ENCODE assay signal across 29 cellular contexts in genomic region chr1:4129693-4130092, GRCh38.
"Had no signal": no experiment of that assay in that cellular context is flagged by ENCODE, and none has a peak within 500 bp of the region (broad histone marks: within the 10 kb centered on the region; RNA-seq: fewer than 3 reads in every experiment).

No MANE protein-coding gene starts in this region.

- DNase-seq: activated CD4-positive, alpha-beta T cell treated with anti-CD3 and anti-CD28 coated beads for 36 hours; activated CD4-positive, alpha-beta T cell treated with anti-CD3 and anti-CD28 coated beads, Interleukin-2, amount 50 U/mL, for 1 hour; activated CD4-positive, alpha-beta T cell treated with anti-CD3 and anti-CD28 coated beads, Interleukin-2, amount 50 U/mL, for 48 hours; activated CD4-positive, CD25-positive, alpha-beta regulatory T cell; activated CD4-positive, CD25-positive, alpha-beta regulatory T cell treated with anti-CD3 and anti-CD28 coated beads, Interleukin-2, amount 50 U/mL, for 72 hours; activated CD8-positive, alpha-beta memory T cell treated with anti-CD3 and anti-CD28 coated beads for 24 hours; activated CD8-positive, alpha-beta T cell treated with anti-CD3 and anti-CD28 coated beads for 36 hours; activated effector memory CD4-positive, alpha-beta T cell treated with Interleukin-2 at 50 U/mL for 16 hours; activated gamma-delta T cell treated with Interleukin-2 at 50 U/mL for 16 hours; activated naive CD4-positive, alpha-beta T cell treated with anti-CD3 and anti-CD28 coated beads, Interleukin-2, amount 50 U/mL, for 16 hours; activated naive CD4-positive, alpha-beta T cell treated with Interleukin-2 at 50 U/mL for 16 hours; activated T-cell treated with anti-CD3 and anti-CD28 coated beads, Interleukin-2, amount 50 U/mL, for 4 hours; amniotic stem cell; anterior cingulate cortex; brain microvascular endothelial cell; cortex of kidney; dermis blood vessel endothelial cell; effector CD4-positive, alpha-beta T cell; effector memory CD8-positive, alpha-beta T cell; erythroblast; esophagus squamous epithelium; foreskin melanocyte; T-helper 2 cell had no signal

- H3K27ac ChIP-seq: brain microvascular endothelial cell, esophagus squamous epithelium, gastroesophageal sphincter had no signal

- H3K4me1 ChIP-seq: esophagus squamous epithelium, gastroesophageal sphincter had no signal

- H3K27me3 ChIP-seq: brain microvascular endothelial cell had no signal

- FAIRE-seq: astrocyte, colon had no signal

- H3K36me3 Mint-ChIP-seq: activated naive CD8-positive, alpha-beta T cell had no signal

- H3K4me3 ChIP-seq: esophagus squamous epithelium, gastroesophageal sphincter had no signal

- H3K4me3 Mint-ChIP-seq: activated CD4-positive, alpha-beta T cell treated with anti-CD3 and anti-CD28 coated beads for 36 hours; activated CD8-positive, alpha-beta T cell treated with anti-CD3 and anti-CD28 coated beads for 36 hours; activated naive CD8-positive, alpha-beta T cell; activated T-cell treated with anti-CD3 and anti-CD28 coated beads, Interleukin-2, amount 50 U/mL, for 4 hours; activated T-helper 17 cell treated with anti-CD3 and anti-CD28 coated beads, Interleukin-2, amount 50 U/mL, for 72 hours; central memory CD8-positive, alpha-beta T cell; effector memory CD8-positive, alpha-beta T cell had no signal

- ATAC-seq: activated CD4-positive, alpha-beta T cell treated with anti-CD3 and anti-CD28 coated beads for 36 hours; activated CD8-positive, alpha-beta T cell treated with anti-CD3 and anti-CD28 coated beads for 36 hours; activated T-cell treated with anti-CD3 and anti-CD28 coated beads, Interleukin-2, amount 50 U/mL, for 4 hours; activated T-helper 17 cell treated with anti-CD3 and anti-CD28 coated beads, Interleukin-2, amount 50 U/mL, for 72 hours; effector memory CD8-positive, alpha-beta T cell; gastroesophageal sphincter had no signal

- H3K36me3 ChIP-seq: brain microvascular endothelial cell, esophagus squamous epithelium, gastroesophageal sphincter had no signal

- H3K27me3 Mint-ChIP-seq: activated T-helper 17 cell treated with anti-CD3 and anti-CD28 coated beads, Interleukin-2, amount 50 U/mL, for 72 hours had no signal

- H3K9me3 Mint-ChIP-seq: activated CD8-positive, alpha-beta T cell treated with anti-CD3 and anti-CD28 coated beads for 36 hours; activated T-cell treated with anti-CD3 and anti-CD28 coated beads, Interleukin-2, amount 50 U/mL, for 4 hours; activated T-helper 17 cell treated with anti-CD3 and anti-CD28 coated beads, Interleukin-2, amount 50 U/mL, for 72 hours; central memory CD8-positive, alpha-beta T cell; effector memory CD8-positive, alpha-beta T cell had no signal

- H3K4me1 Mint-ChIP-seq: activated CD4-positive, alpha-beta T cell treated with anti-CD3 and anti-CD28 coated beads for 36 hours; activated T-helper 17 cell treated with anti-CD3 and anti-CD28 coated beads, Interleukin-2, amount 50 U/mL, for 72 hours; central memory CD8-positive, alpha-beta T cell had no signal

- H3K27ac Mint-ChIP-seq: activated CD4-positive, alpha-beta T cell treated with anti-CD3 and anti-CD28 coated beads for 36 hours; activated CD8-positive, alpha-beta T cell treated with anti-CD3 and anti-CD28 coated beads for 36 hours; activated naive CD8-positive, alpha-beta T cell; activated T-helper 17 cell treated with anti-CD3 and anti-CD28 coated beads, Interleukin-2, amount 50 U/mL, for 72 hours; effector memory CD8-positive, alpha-beta T cell had no signal

- H3K9me3 ChIP-seq: esophagus squamous epithelium, gastroesophageal sphincter had no signal
